In genomic region chr3:12884790-12885584, GRCh38 we compare ENCODE assay signal across 24 cellular contexts. TPM values are rescaled to one million over a fixed set of nuclear protein-coding genes. Genes with fewer than 3 reads are reported as not detected.
DNase-seq lines count a peak whose midpoint lies in the region; ATAC-seq and TF ChIP-seq lines count a peak whose summit lies in the region.
"Had no signal": no experiment of that assay in that cellular context is flagged by ENCODE, and none has a peak within 500 bp of the region (broad histone marks: within the 10 kb centered on the region; RNA-seq: fewer than 3 reads in every experiment).

No MANE protein-coding gene starts in this region.

- TF ChIP-seq CTCF in DOHH2 (IDR thresholded peaks at IDR 0.05; ENCODE audit: low read depth, low read length, poor library complexity, severe bottlenecking) = no peak
- TF ChIP-seq CTCF in OCI-LY7 (conservative IDR thresholded peaks at IDR 0.05; ENCODE audit: low read length) = no peak
- TF ChIP-seq CTCF in neural progenitor cell (IDR thresholded peaks at IDR 0.05) = no peak
- no peak for TF ChIP-seq CTCF in H9 (conservative IDR thresholded peaks at IDR 0.05)
- no peak for TF ChIP-seq CTCF in GM13976 (IDR thresholded peaks at IDR 0.05; ENCODE audit: borderline replicate concordance, control extremely low read depth, extremely low read depth, insufficient read depth, missing control alignments)

- CTCF ChIA-PET in OCI-LY7 (lab: Charles Lee; ENCODE audit: unreplicated experiment) = interaction anchor here (0.8 kb wide), 1 partner anchor 98 kb away, joined by 4 read pairs; no protein-coding TSS in a partner anchor

- H3K27me3 Mint-ChIP-seq in neural progenitor cell (ENCODE audit: insufficient read depth, low read depth) (peaks cover 4% of the 10 kb centered on the region), H9 (ENCODE audit: low read depth) (peaks cover 64% of the 10 kb centered on the region)

- H3K23me2 ChIP-seq in H9 (ENCODE audit: insufficient read length, low read depth, low read length, poor library complexity, severe bottlenecking) = no peaks in the 10 kb centered on the region

- H4K5ac ChIP-seq in H9 (ENCODE audit: insufficient read length, low read depth, low read length) = no peak overlapping the region

- H3K4ac ChIP-seq in H9 (ENCODE audit: low read depth, low read length) = no peak overlapping the region

- peak overlapping the region; percentile 50; the same call in 1 of the 2 replicates for H2AFZ ChIP-seq in OCI-LY7 (ENCODE audit: low read length)
- no peak overlapping the region for H2AFZ ChIP-seq in neural progenitor cell (replicated peaks)
- no peak overlapping the region for H2AFZ ChIP-seq in H9 (ENCODE audit: low read length)

- POLR2A ChIA-PET in OCI-LY7 (lab: Charles Lee) = interaction anchor here (0.8 to 1.0 kb wide), 2 partner anchors 15 to 400 kb away, joined by 3 read pairs; no protein-coding TSS in a partner anchor

- H3K79me2 ChIP-seq in DOHH2 (ENCODE audit: control insufficient read depth, low read length) (no peaks in the 10 kb centered on the region), OCI-LY7 (ENCODE audit: insufficient read depth, low read depth, low read length) (no peaks in the 10 kb centered on the region), neural progenitor cell (ENCODE audit: low read depth) (no peaks in the 10 kb centered on the region), H9 (ENCODE audit: insufficient read depth, low read length) (no peaks in the 10 kb centered on the region)

- no CpG with 5 or more reads among the region's 20 CpGs for WGBS in H9 (ENCODE audit: extremely low coverage, insufficient read length, low lambda C conversion rate)

- H3K9me3 ChIP-seq in DOHH2 (ENCODE audit: control insufficient read depth, insufficient read depth, low read length) (peaks cover 4% of the 10 kb centered on the region; the same call in 1 of the 2 replicates), OCI-LY7 (ENCODE audit: low read length) (no peaks in the 10 kb centered on the region), neural progenitor cell (ENCODE audit: low read depth) (no peaks in the 10 kb centered on the region), H9 (ENCODE audit: control insufficient read depth, low read depth, low read length) (no peaks in the 10 kb centered on the region)
- H3K9me3 ChIP-seq: heart left ventricle, MG63 had no signal

- no peak overlapping the region for H2BK5ac ChIP-seq in H9 (ENCODE audit: insufficient read length, low read length)

- peak overlapping the region; percentile 1 for H3K27ac Mint-ChIP-seq in neural progenitor cell
- H3K27ac Mint-ChIP-seq in H9 = no peak overlapping the region
- H3K27ac Mint-ChIP-seq: activated T-helper 1 cell treated with anti-CD3 and anti-CD28 coated beads, Interleukin-12 subunit alpha, Interleukin-12 subunit beta, Interleukin-2, Interleukin-4 antibody, amounts not matched to agents 30 ng/mL and 10 ng/mL and 1 ng/mL, durations not matched to agents 14 hours and 24 hours and 36 hours; CD8-positive, alpha-beta T cell; progenitor cell of endocrine pancreas; T-helper 1 cell treated with Interleukin-12 subunit alpha and Interleukin-12 subunit beta and Interleukin-4 antibody, amounts not matched to agents 30 μg/mL and 1 μg/mL, for 36 hours; WTC11 had no signal

- H3F3A ChIP-seq in DOHH2 (ENCODE audit: control insufficient read depth, insufficient read depth) = no peaks in the 10 kb centered on the region; the same call in 1 of the 2 replicates
- H3F3A ChIP-seq in neural progenitor cell (ENCODE audit: low read depth) = no peaks in the 10 kb centered on the region

- H2AK5ac ChIP-seq in H9 (ENCODE audit: insufficient read length, low read length) = no peak overlapping the region

- H3K4me3 ChIP-seq in DOHH2 (ENCODE audit: low read length) = peak overlapping the region; percentile 44
- H3K4me3 ChIP-seq in OCI-LY7 (ENCODE audit: low read depth, low read length, poor library complexity, severe bottlenecking) = no peak overlapping the region
- H3K4me3 ChIP-seq in neural progenitor cell = no peak overlapping the region
- H3K4me3 ChIP-seq: heart left ventricle, MG63 had no signal

- H3K27me3 ChIP-seq in DOHH2 (ENCODE audit: control insufficient read depth, low read length) (peaks cover 26% of the 10 kb centered on the region), neural progenitor cell (peaks cover 23% of the 10 kb centered on the region), H9 (ENCODE audit: insufficient read depth, low read length) (peaks cover 2% of the 10 kb centered on the region; the same call in 1 of the 2 replicates)
- H3K27me3 ChIP-seq: MG63 had no signal

- H3K4me1 ChIP-seq in DOHH2 (ENCODE audit: control insufficient read depth, low read length) (peaks cover 31% of the 10 kb centered on the region), OCI-LY7 (ENCODE audit: insufficient read depth, low read length, poor library complexity, severe bottlenecking) (peaks cover 26% of the 10 kb centered on the region), neural progenitor cell (no peaks in the 10 kb centered on the region), H9 (ENCODE audit: insufficient read depth, low read length) (no peaks in the 10 kb centered on the region; the same call in 1 of the 2 replicates)

- H3K9me3 Mint-ChIP-seq in neural progenitor cell = peaks cover 1% of the 10 kb centered on the region
- H3K9me3 Mint-ChIP-seq in H9 = peaks cover 0 to 2% of the 10 kb centered on the region in 2 experiments; a peak in 2 of 5 replicates
- H3K9me3 Mint-ChIP-seq: activated T-helper 1 cell treated with anti-CD3 and anti-CD28 coated beads, Interleukin-12 subunit alpha, Interleukin-12 subunit beta, Interleukin-2, Interleukin-4 antibody, amounts not matched to agents 30 ng/mL and 10 ng/mL and 1 ng/mL, durations not matched to agents 14 hours and 24 hours and 36 hours; CD8-positive, alpha-beta T cell; immature natural killer cell; stimulated activated naive CD8-positive, alpha-beta T cell treated with anti-CD3 and anti-CD28 coated beads, Interleukin-15, amount 100 ng/mL, for 72 hours; T-helper 1 cell treated with Interleukin-12 subunit alpha and Interleukin-12 subunit beta and Interleukin-4 antibody, amounts not matched to agents 30 μg/mL and 1 μg/mL, for 36 hours had no signal

- H3K56ac ChIP-seq in H9 (ENCODE audit: insufficient read length, low read depth, low read length) = no peak overlapping the region

- no peak overlapping the region for H2BK12ac ChIP-seq in H9 (ENCODE audit: insufficient read length, low read depth, low read length)

- BruUV-seq in OCI-LY7 (replicated peaks; lab: Mats Ljungman, UMichigan) = no TSS peak

- H4K8ac ChIP-seq in H9 (replicated peaks; ENCODE audit: insufficient read length, low read depth, low read length) = no peak overlapping the region

- no peak overlapping the region for H2BK120ac ChIP-seq in H9 (ENCODE audit: low read depth, low read length, poor library complexity, severe bottlenecking)

- no peak overlapping the region for H3K4me3 Mint-ChIP-seq in neural progenitor cell
- no peak overlapping the region for H3K4me3 Mint-ChIP-seq in H9
- H3K4me3 Mint-ChIP-seq: activated T-helper 1 cell treated with anti-CD3 and anti-CD28 coated beads, Interleukin-12 subunit alpha, Interleukin-12 subunit beta, Interleukin-2, Interleukin-4 antibody, amounts not matched to agents 30 ng/mL and 10 ng/mL and 1 ng/mL, durations not matched to agents 14 hours and 24 hours and 36 hours; T-helper 1 cell treated with Interleukin-12 subunit alpha and Interleukin-12 subunit beta and Interleukin-4 antibody, amounts not matched to agents 30 μg/mL and 1 μg/mL, for 36 hours; WTC11 had no signal

- peak; percentile 49 for DNase-seq in OCI-LY7 (ENCODE audit: low spot score)
- DNase-seq in neural progenitor cell (ENCODE audit: low spot score) = no peak
- DNase-seq in H9 = no peak
- no peak for DNase-seq in GM13976 (ENCODE audit: low spot score)
- DNase-seq: activated CD8-positive, alpha-beta memory T cell treated with anti-CD3 and anti-CD28 coated beads for 24 hours; CD8-positive, alpha-beta T cell; DMS79 treated with DMSO at 0.1 percent for 48 hours; immature natural killer cell; MG63; naive thymus-derived CD8-positive, alpha-beta T cell; NCI-H187; NCI-H446; SHP77 treated with DMSO at 0.1 percent for 48 hours; stimulated activated CD4-positive, alpha-beta T cell treated with anti-CD3 and anti-CD28 coated beads, Interleukin-15, amount 100 ng/mL, for 24 hours; stimulated activated naive CD8-positive, alpha-beta T cell treated with anti-CD3 and anti-CD28 coated beads, Interleukin-15, amount 100 ng/mL, for 72 hours had no signal

- H3K23ac ChIP-seq in H9 (ENCODE audit: insufficient read length, low read depth, low read length) = no peak overlapping the region

- H3K36me3 ChIP-seq in DOHH2 (ENCODE audit: control insufficient read depth, low read length) (no peaks in the 10 kb centered on the region), OCI-LY7 (ENCODE audit: insufficient read depth, low read length) (no peaks in the 10 kb centered on the region), neural progenitor cell (no peaks in the 10 kb centered on the region)
- H3K36me3 ChIP-seq: heart left ventricle, MG63 had no signal

- no peak overlapping the region for H4K91ac ChIP-seq in H9 (ENCODE audit: insufficient read length, low read depth, low read length)

- no peaks in the 10 kb centered on the region for H3K79me1 ChIP-seq in H9 (ENCODE audit: insufficient read depth, low read depth, low read length, poor library complexity, severe bottlenecking)

- H3K4me2 ChIP-seq in DOHH2 (ENCODE audit: low read length) (peak overlapping the region; percentile 39), OCI-LY7 (ENCODE audit: low read length) (peak overlapping the region; percentile 70), neural progenitor cell (no peak overlapping the region), H9 (ENCODE audit: insufficient read depth, insufficient read length, low read length) (no peak overlapping the region)

- H3K27ac ChIP-seq in DOHH2 (ENCODE audit: low read depth, low read length) = peak overlapping the region; percentile 30
- H3K27ac ChIP-seq in OCI-LY7 (ENCODE audit: low read depth, low read length, poor library complexity, severe bottlenecking) = no peak overlapping the region
- no peak overlapping the region for H3K27ac ChIP-seq in neural progenitor cell
- no peak overlapping the region for H3K27ac ChIP-seq in H9 (ENCODE audit: insufficient read length, low read depth, low read length)

- H3K4me1 Mint-ChIP-seq in neural progenitor cell (peaks cover 13% of the 10 kb centered on the region), H9 (peaks cover 8 to 15% of the 10 kb centered on the region in 2 experiments)

- H4K20me1 ChIP-seq in DOHH2 (ENCODE audit: control insufficient read depth, insufficient read depth, low read depth, low read length) (no peaks in the 10 kb centered on the region), OCI-LY7 (ENCODE audit: insufficient read depth, low read length) (no peaks in the 10 kb centered on the region), neural progenitor cell (ENCODE audit: low read depth) (no peaks in the 10 kb centered on the region), H9 (ENCODE audit: control insufficient read depth, insufficient read depth, insufficient read length) (no peaks in the 10 kb centered on the region)

- intact Hi-C loops in OCI-LY7 (cut with micrococcal nuclease; ENCODE audit: unreplicated experiment) = no loop called here

- H3K9me2 ChIP-seq in DOHH2 (replicated peaks; ENCODE audit: control insufficient read depth, low read length) (no peaks in the 10 kb centered on the region), OCI-LY7 (ENCODE audit: insufficient read depth, low read length) (no peaks in the 10 kb centered on the region)

- H3K36me3 Mint-ChIP-seq in neural progenitor cell = no peaks in the 10 kb centered on the region
- H3K36me3 Mint-ChIP-seq in H9 (ENCODE audit: insufficient read depth in 1 of 3, low read depth in 3 of 3) = peaks cover 0 to 4% (median 0%) of the 10 kb centered on the region in 3 experiments; a peak in 2 of 7 replicates
- H3K36me3 Mint-ChIP-seq: CD8-positive, alpha-beta T cell; immature natural killer cell; naive thymus-derived CD8-positive, alpha-beta T cell; WTC11 had no signal

- no peak overlapping the region for H2BK15ac ChIP-seq in H9 (ENCODE audit: low read depth, low read length)

- H3T11ph ChIP-seq in H9 (ENCODE audit: low read length) = no peak overlapping the region

- H3K9ac ChIP-seq in neural progenitor cell (no peak overlapping the region), H9 (ENCODE audit: extremely low read depth, insufficient read length, low read length) (no peak overlapping the region)

- in situ Hi-C loops in GM13976 (cut with MboI; ENCODE audit: low sequenced_read_pairs, unreplicated experiment) = no loop called here

- no peak overlapping the region for H3K14ac ChIP-seq in H9 (ENCODE audit: insufficient read depth, low read length)

- H3K18ac ChIP-seq in H9 (ENCODE audit: insufficient read length, low read depth, low read length) = no peak overlapping the region

- ATAC-seq in GM21529 (IDR thresholded peaks at IDR 0.05; ENCODE audit: unreplicated experiment) (peak; percentile 44), HG02885 (IDR thresholded peaks at IDR 0.05; ENCODE audit: poor library complexity, unreplicated experiment) (no peak), GM18909 (IDR thresholded peaks at IDR 0.05; ENCODE audit: poor library complexity, unreplicated experiment) (no peak)
- ATAC-seq: CD8-positive, alpha-beta T cell; naive thymus-derived CD8-positive, alpha-beta T cell had no signal

- no peak overlapping the region for H2BK20ac ChIP-seq in H9 (ENCODE audit: low read depth, low read length, poor library complexity, severe bottlenecking)

RNA-seq across cellular contexts. Expression of gene RPL32, which starts 43.6 kb away (rescaled TPM):
- 3,339 and 3,717 TPM in 2 replicates for total RNA-seq in OCI-LY7 (2014; rRNA removed; shearing (Covaris generic))
- total RNA-seq in OCI-LY7 (2022) = 2,099 and 2,324 TPM in 2 replicates
- total RNA-seq in neural progenitor cell (ENCODE audit: low replicate concordance) = 1,028 and 2,309 TPM in 2 replicates
- 1,982 and 2,021 TPM in 2 replicates for total RNA-seq in H9 (2021)

Comparison
In these comparisons a context has a peak if more than half of its experiments do, and no peak if none do; other contexts are left out.
1. H3K4me2 ChIP-seq: peak in DOHH2 (single experiment) and OCI-LY7 (single experiment); none in neural progenitor cell (single experiment) and H9 (single experiment).